ENCODE assay signal across 8 cellular contexts in genomic region chr10:80699602-80700039, GRCh38.
DNase-seq lines count a peak whose midpoint lies in the region; ATAC-seq, FAIRE-seq and TF ChIP-seq lines count a peak whose summit lies in the region.

No MANE protein-coding gene starts in this region.

- DNase-seq in CD4-positive, alpha-beta T cell = peak; percentile 49 to 76 (median 58)
- DNase-seq in NCI-H748 (lab: John Stamatoyannopoulos, UW; ENCODE audit: unreplicated experiment) (peak; percentile 36), H1 (ENCODE audit: low read depth in 1 of 2, low spot score in 2 of 2) (peak; percentile 73 to 96), midbrain (lab: John Stamatoyannopoulos, UW) (peak; percentile 79)
- DNase-seq in activated CD8-positive, alpha-beta T cell treated with anti-CD3 and anti-CD28 coated beads, Interleukin-2, amount 10 ng/mL, durations not matched to agents 7 days and 5 days = peak; percentile 80
- peak; percentile 65 for DNase-seq in stimulated activated CD8-positive, alpha-beta memory T cell treated with anti-CD3 and anti-CD28 coated beads, Interleukin-4, amount 100 ng/mL, for 24 hours (ENCODE audit: low read depth)

- no peak overlapping the region for H2BK5ac ChIP-seq in H1 (ENCODE audit: low read depth, low read length)

- no peak overlapping the region for H3K56ac ChIP-seq in H1 (replicated peaks; ENCODE audit: insufficient read length, low read depth, low read length)

- no peak overlapping the region for H4K5ac ChIP-seq in H1 (ENCODE audit: insufficient read length, low read depth, low read length)

- no peak overlapping the region; the same call in 1 of the 2 replicates for H2BK12ac ChIP-seq in H1 (ENCODE audit: low read depth, low read length)

- H3K27ac Mint-ChIP-seq in CD4-positive, alpha-beta T cell = no peak overlapping the region
- H3K27ac Mint-ChIP-seq in activated CD8-positive, alpha-beta T cell treated with anti-CD3 and anti-CD28 coated beads, Interleukin-2, amount 10 ng/mL, durations not matched to agents 7 days and 5 days = no peak overlapping the region

- H2AK5ac ChIP-seq in H1 (ENCODE audit: low read depth, low read length) = no peak overlapping the region

- H3K27me3 ChIP-seq in CD4-positive, alpha-beta T cell (ENCODE audit: control insufficient read depth, insufficient read depth, low read length) = no peaks in the 10 kb centered on the region
- H3K27me3 ChIP-seq in H1 (replicated peaks in 1 of 4; ENCODE audit: control insufficient read depth in 3 of 4, extremely low read depth in 1 of 4, insufficient read depth in 3 of 4, low read length in 3 of 4) = no peaks in the 10 kb centered on the region

- H2BK20ac ChIP-seq in H1 (ENCODE audit: low read length) = peak overlapping the region; percentile 25; the same call in 1 of the 2 replicates

- H3K27me3 Mint-ChIP-seq in CD4-positive, alpha-beta T cell = no peaks in the 10 kb centered on the region
- no peaks in the 10 kb centered on the region for H3K27me3 Mint-ChIP-seq in activated CD8-positive, alpha-beta T cell treated with anti-CD3 and anti-CD28 coated beads, Interleukin-2, amount 10 ng/mL, durations not matched to agents 7 days and 5 days (ENCODE audit: low read depth)

- peak; percentile 95 to 97 for TF ChIP-seq RAD21 in H1 (IDR thresholded peaks at IDR 0.05 in 1 of 2, conservative IDR thresholded peaks at IDR 0.05 in 1 of 2; ENCODE audit: low read depth in 2 of 2, low read length in 2 of 2)

- H4K91ac ChIP-seq in H1 (replicated peaks; ENCODE audit: insufficient read length, low read length) = no peak overlapping the region

- H3K27ac ChIP-seq in CD4-positive, alpha-beta T cell (ENCODE audit: low read depth, low read length) = no peak overlapping the region
- no peak overlapping the region for H3K27ac ChIP-seq in H1 (ENCODE audit: low read depth, low read length)

- no peaks in the 10 kb centered on the region for H3K36me3 ChIP-seq in H1 (ENCODE audit: control insufficient read depth in 2 of 4, insufficient read depth in 4 of 4, low read length in 3 of 4)

- TF ChIP-seq POLR2A in H1 (IDR thresholded peaks at IDR 0.05; ENCODE audit: control extremely low read depth in 1 of 2, low read depth in 2 of 2, low read length in 2 of 2) = no peak

- no peak overlapping the region for H3K4me3 Mint-ChIP-seq in CD4-positive, alpha-beta T cell
- H3K4me3 Mint-ChIP-seq in activated CD8-positive, alpha-beta T cell treated with anti-CD3 and anti-CD28 coated beads, Interleukin-2, amount 10 ng/mL, durations not matched to agents 7 days and 5 days = no peak overlapping the region

- no peaks in the 10 kb centered on the region for H3K79me2 ChIP-seq in H1 (ENCODE audit: control insufficient read depth in 1 of 2, insufficient read depth in 2 of 2, low read length in 2 of 2)

- no peaks in the 10 kb centered on the region for H3K4me1 Mint-ChIP-seq in CD4-positive, alpha-beta T cell (ENCODE audit: low read depth)
- H3K4me1 Mint-ChIP-seq in activated CD8-positive, alpha-beta T cell treated with anti-CD3 and anti-CD28 coated beads, Interleukin-2, amount 10 ng/mL, durations not matched to agents 7 days and 5 days (ENCODE audit: low read depth) = no peaks in the 10 kb centered on the region

- no peak overlapping the region for H3K14ac ChIP-seq in H1 (ENCODE audit: insufficient read length)

- H4K20me1 ChIP-seq in H1 (replicated peaks in 1 of 2; ENCODE audit: control insufficient read depth in 1 of 2, insufficient read depth in 2 of 2, low read length in 2 of 2) = no peaks in the 10 kb centered on the region

- H3K4me1 ChIP-seq in H1 (replicated peaks in 1 of 4; ENCODE audit: control insufficient read depth in 3 of 4, insufficient read depth in 4 of 4, low read length in 3 of 4) = no peaks in the 10 kb centered on the region; a peak in 1 of 7 replicates

- no peak overlapping the region for H3K9ac ChIP-seq in H1 (replicated peaks in 1 of 4; ENCODE audit: extremely low read depth in 1 of 4, low read depth in 3 of 4, low read length in 3 of 4)

- no peak overlapping the region for H3K18ac ChIP-seq in H1 (ENCODE audit: extremely low read depth, low read length)

- no peak overlapping the region for H2BK15ac ChIP-seq in H1 (ENCODE audit: low read length)

- H3K4ac ChIP-seq in H1 (replicated peaks; ENCODE audit: insufficient read length, low read depth, low read length) = no peak overlapping the region

- no peaks in the 10 kb centered on the region; the same call in 1 of the 2 replicates for H3K23me2 ChIP-seq in H1 (ENCODE audit: low read depth, low read length)

- H4K8ac ChIP-seq in H1 (ENCODE audit: extremely low read depth, insufficient read depth, low read length) = peak overlapping the region; percentile 64

- TF ChIP-seq CTCF in CD4-positive, alpha-beta T cell (IDR thresholded peaks at IDR 0.05) = peak; percentile 84
- TF ChIP-seq CTCF in H1 (IDR thresholded peaks at IDR 0.05; ENCODE audit: control extremely low read depth in 1 of 3, insufficient read depth in 1 of 3, low read depth in 1 of 3, low read length in 3 of 3) = peak; percentile 93 to 96 (median 94)

- intact Hi-C loops in CD4-positive, alpha-beta T cell (cut with DNase I, micrococcal nuclease) = loop anchor here (10.0 kb wide), 2 partner anchors 315 to 1125 kb away; no protein-coding TSS in a partner anchor

- H3K9me3 ChIP-seq in CD4-positive, alpha-beta T cell (ENCODE audit: control insufficient read depth, low read length) = no peaks in the 10 kb centered on the region
- no peaks in the 10 kb centered on the region for H3K9me3 ChIP-seq in H1 (ENCODE audit: insufficient read depth in 2 of 2, low read depth in 1 of 2, low read length in 1 of 2)

- no peak overlapping the region; a peak in 1 of 4 replicates for H3K4me2 ChIP-seq in H1 (ENCODE audit: insufficient read depth in 1 of 2, low read depth in 2 of 2, low read length in 2 of 2)

- H3K4me3 ChIP-seq in H1 (ENCODE audit: extremely low read depth in 1 of 4, insufficient read depth in 2 of 4, low read depth in 3 of 4, low read length in 4 of 4) = no peak overlapping the region

- H2AFZ ChIP-seq in H1 (ENCODE audit: low read length) = peak overlapping the region; percentile 83; the same call in 1 of the 2 replicates

- CTCF ChIA-PET in CD4-positive, alpha-beta T cell (lab: Charles Lee) = interaction anchor here (0.5 to 1.2 kb wide), 7 partner anchors 10 to 216 kb away, joined by 3 to 6 read pairs (median 4); no protein-coding TSS in a partner anchor
- CTCF ChIA-PET in activated CD8-positive, alpha-beta T cell treated with anti-CD3 and anti-CD28 coated beads, Interleukin-2, amount 10 ng/mL, durations not matched to agents 7 days and 5 days (lab: Charles Lee) = interaction anchor here (0.5 to 2.6 kb wide), 23 partner anchors 9 to 480 kb away, joined by 3 to 21 read pairs (median 4); no protein-coding TSS in a partner anchor
- CTCF ChIA-PET in H1 (lab: Charles Lee; ENCODE audit: partially characterized antibody) = interaction anchor here (0.6 to 5.5 kb wide), 49 partner anchors 9 to 807 kb away, joined by 3 to 73 read pairs (median 5); no protein-coding TSS in a partner anchor

- H3K23ac ChIP-seq in H1 (ENCODE audit: insufficient read length) = no peak overlapping the region

- H3K9me3 Mint-ChIP-seq in CD4-positive, alpha-beta T cell = no peaks in the 10 kb centered on the region
- H3K9me3 Mint-ChIP-seq in activated CD8-positive, alpha-beta T cell treated with anti-CD3 and anti-CD28 coated beads, Interleukin-2, amount 10 ng/mL, durations not matched to agents 7 days and 5 days (ENCODE audit: insufficient read depth) = no peaks in the 10 kb centered on the region

- TF ChIP-seq EP300 in H1 (IDR thresholded peaks at IDR 0.05; ENCODE audit: borderline replicate concordance in 1 of 2, low read depth in 2 of 2, low read length in 2 of 2) = no peak

- peak; percentile 62 for ATAC-seq in CD4-positive, alpha-beta T cell (ENCODE audit: poor library complexity)
- ATAC-seq in GM19395 (IDR thresholded peaks at IDR 0.05; ENCODE audit: unreplicated experiment) (peak; percentile 90), HG03442 (IDR thresholded peaks at IDR 0.05; ENCODE audit: unreplicated experiment) (peak; percentile 91)
- peak; percentile 88 for ATAC-seq in activated CD8-positive, alpha-beta T cell treated with anti-CD3 and anti-CD28 coated beads, Interleukin-2, amount 10 ng/mL, durations not matched to agents 7 days and 5 days

- 27% methylated on average over 14 of the region's 14 CpGs; no CpG with 5 or more reads in 1 of the 2 experiments for WGBS in H1 (ENCODE audit: extremely low coverage in 1 of 2, insufficient coverage in 1 of 2, insufficient read length in 1 of 2, insufficient replicate concordance in 2 of 2, low coverage in 1 of 2, low lambda C conversion rate in 2 of 2, missing lambda C conversion rate in 1 of 2), 2 experiments

- peak; percentile 48 for FAIRE-seq in H1 (lab: Jason Lieb, UNC)

- no peaks in the 10 kb centered on the region for H3K79me1 ChIP-seq in H1 (ENCODE audit: low read depth, low read length)

- POLR2A ChIA-PET in CD4-positive, alpha-beta T cell (lab: Charles Lee) = no interaction called here
- POLR2A ChIA-PET in activated CD8-positive, alpha-beta T cell treated with anti-CD3 and anti-CD28 coated beads, Interleukin-2, amount 10 ng/mL, durations not matched to agents 7 days and 5 days (lab: Charles Lee) = no interaction called here
- POLR2A ChIA-PET in H1 (lab: Charles Lee; ENCODE audit: partially characterized antibody) = no interaction called here

- H2BK120ac ChIP-seq in H1 (replicated peaks; ENCODE audit: low read depth, low read length) = no peak overlapping the region

- no peaks in the 10 kb centered on the region for H3K36me3 Mint-ChIP-seq in CD4-positive, alpha-beta T cell (ENCODE audit: low read depth)
- no peaks in the 10 kb centered on the region for H3K36me3 Mint-ChIP-seq in activated CD8-positive, alpha-beta T cell treated with anti-CD3 and anti-CD28 coated beads, Interleukin-2, amount 10 ng/mL, durations not matched to agents 7 days and 5 days (ENCODE audit: low read depth)

TF ChIP-seq in H1, 55 proteins besides CTCF, POLR2A, EP300 and RAD21:
- TF ChIP-seq SIRT6 (IDR thresholded peaks at IDR 0.05; ENCODE audit: low read length) (no peak), GTF2F1 (IDR thresholded peaks at IDR 0.05; ENCODE audit: borderline replicate concordance, low read depth, low read length) (no peak), KDM5A (IDR thresholded peaks at IDR 0.05; ENCODE audit: low read length) (no peak), MAX (IDR thresholded peaks at IDR 0.05) (peak; percentile 40), KDM4A (IDR thresholded peaks at IDR 0.05; ENCODE audit: low read depth, low read length, severe bottlenecking) (no peak), TAF1 (IDR thresholded peaks at IDR 0.05; ENCODE audit: low read depth, low read length) (0 out of 2 replicates have a peak, but pooled peaks have one; percentile 18), SP1 (IDR thresholded peaks at IDR 0.05; ENCODE audit: low read depth, low read length) (no peak)
